Comparison of ENCODE assay signal across 1 cellular context in the genomic region with DNA sequence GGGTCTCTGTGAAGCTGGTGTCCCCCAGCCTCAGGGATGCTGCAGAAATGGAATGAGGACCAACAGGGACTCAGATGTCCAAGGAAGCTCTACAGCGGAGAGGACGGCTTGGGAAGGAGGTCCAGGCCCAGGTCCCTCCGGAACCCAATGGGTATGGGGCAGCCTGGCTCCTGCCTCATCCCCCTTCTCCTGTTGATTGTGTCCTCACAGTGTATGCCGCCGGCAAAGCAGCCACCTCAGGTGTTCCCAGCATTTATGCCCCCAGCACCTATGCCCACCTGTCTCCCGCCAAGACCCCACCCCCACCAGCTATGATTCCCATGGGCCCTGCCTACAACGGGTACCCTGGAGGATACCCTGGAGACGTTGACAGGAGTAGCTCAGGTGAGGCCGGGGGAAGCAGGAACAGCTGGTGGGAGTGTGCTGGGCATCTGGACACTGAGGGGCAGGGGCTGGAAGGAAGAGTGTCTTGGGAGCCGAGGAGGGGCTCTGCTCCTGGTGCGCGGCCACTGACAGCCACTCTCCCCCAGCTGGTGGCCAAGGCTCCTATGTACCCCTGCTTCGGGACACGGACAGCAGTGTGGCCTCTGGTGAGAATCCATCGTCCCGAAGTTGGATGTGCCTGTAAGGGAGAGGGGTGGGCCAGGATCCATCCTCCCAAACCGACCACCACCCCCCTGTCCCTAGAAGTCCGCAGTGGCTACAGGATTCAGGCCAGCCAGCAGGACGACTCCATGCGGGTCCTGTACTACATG.
TF ChIP-seq lines count a peak whose summit lies in the region.

No MANE protein-coding gene starts in this region.

TF ChIP-seq in K562, 482 proteins besides CTCF, POLR2A, EP300 and RAD21:
- TF ChIP-seq KLF16 (IDR thresholded peaks at IDR 0.05) (no peak), RBM14 (IDR thresholded peaks at IDR 0.05; ENCODE audit: borderline replicate concordance, insufficient read depth, low read depth, low read length) (0 out of 2 replicates have a peak, but pooled peaks have one; percentile 23), ZNF589 (CRISPR knock-in tag; IDR thresholded peaks at IDR 0.05; ENCODE audit: low read depth) (no peak), POLR2AphosphoS2 (IDR thresholded peaks at IDR 0.05; ENCODE audit: low read length) (peak; percentile 26; the same call in 1 of the 2 replicates), ZNF586 (CRISPR knock-in tag; conservative IDR thresholded peaks at IDR 0.05) (no peak), SUPT5H (IDR thresholded peaks at IDR 0.05) (peak; percentile 15; the same call in 1 of the 2 replicates), SRSF9 (IDR thresholded peaks at IDR 0.05; ENCODE audit: borderline replicate concordance, low read depth, low read length) (no peak), HNRNPH1 (optimal IDR thresholded peaks at IDR 0.05; ENCODE audit: low read depth, low read length) (no peak), CC2D1A (IDR thresholded peaks at IDR 0.05) (no peak), POLR2AphosphoS5 (IDR thresholded peaks at IDR 0.05; ENCODE audit: control insufficient read depth, insufficient read depth, low read depth, low read length) (0 out of 2 replicates have a peak, but pooled peaks have one; percentile 7), PRMT5 (CRISPR knock-in tag; IDR thresholded peaks at IDR 0.05) (no peak), ZNF121 (CRISPR knock-in tag; conservative IDR thresholded peaks at IDR 0.05) (no peak), MYBL2 (IDR thresholded peaks at IDR 0.05; ENCODE audit: low read depth) (no peak), MYBL2 (CRISPR knock-in tag; IDR thresholded peaks at IDR 0.05; ENCODE audit: borderline replicate concordance) (no peak)
- TF ChIP-seq, protein P1, sequence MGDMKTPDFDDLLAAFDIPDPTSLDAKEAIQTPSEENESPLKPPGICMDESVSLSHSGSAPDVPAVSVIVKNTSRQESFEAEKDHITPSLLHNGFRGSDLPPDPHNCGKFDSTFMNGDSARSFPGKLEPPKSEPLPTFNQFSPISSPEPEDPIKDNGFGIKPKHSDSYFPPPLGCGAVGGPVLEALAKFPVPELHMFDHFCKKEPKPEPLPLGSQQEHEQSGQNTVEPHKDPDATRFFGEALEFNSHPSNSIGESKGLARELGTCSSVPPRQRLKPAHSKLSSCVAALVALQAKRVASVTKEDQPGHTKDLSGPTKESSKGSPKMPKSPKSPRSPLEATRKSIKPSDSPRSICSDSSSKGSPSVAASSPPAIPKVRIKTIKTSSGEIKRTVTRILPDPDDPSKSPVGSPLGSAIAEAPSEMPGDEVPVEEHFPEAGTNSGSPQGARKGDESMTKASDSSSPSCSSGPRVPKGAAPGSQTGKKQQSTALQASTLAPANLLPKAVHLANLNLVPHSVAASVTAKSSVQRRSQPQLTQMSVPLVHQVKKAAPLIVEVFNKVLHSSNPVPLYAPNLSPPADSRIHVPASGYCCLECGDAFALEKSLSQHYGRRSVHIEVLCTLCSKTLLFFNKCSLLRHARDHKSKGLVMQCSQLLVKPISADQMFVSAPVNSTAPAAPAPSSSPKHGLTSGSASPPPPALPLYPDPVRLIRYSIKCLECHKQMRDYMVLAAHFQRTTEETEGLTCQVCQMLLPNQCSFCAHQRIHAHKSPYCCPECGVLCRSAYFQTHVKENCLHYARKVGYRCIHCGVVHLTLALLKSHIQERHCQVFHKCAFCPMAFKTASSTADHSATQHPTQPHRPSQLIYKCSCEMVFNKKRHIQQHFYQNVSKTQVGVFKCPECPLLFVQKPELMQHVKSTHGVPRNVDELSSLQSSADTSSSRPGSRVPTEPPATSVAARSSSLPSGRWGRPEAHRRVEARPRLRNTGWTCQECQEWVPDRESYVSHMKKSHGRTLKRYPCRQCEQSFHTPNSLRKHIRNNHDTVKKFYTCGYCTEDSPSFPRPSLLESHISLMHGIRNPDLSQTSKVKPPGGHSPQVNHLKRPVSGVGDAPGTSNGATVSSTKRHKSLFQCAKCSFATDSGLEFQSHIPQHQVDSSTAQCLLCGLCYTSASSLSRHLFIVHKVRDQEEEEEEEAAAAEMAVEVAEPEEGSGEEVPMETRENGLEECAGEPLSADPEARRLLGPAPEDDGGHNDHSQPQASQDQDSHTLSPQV (IDR thresholded peaks at IDR 0.05): no peak
- TF ChIP-seq, protein P2, sequence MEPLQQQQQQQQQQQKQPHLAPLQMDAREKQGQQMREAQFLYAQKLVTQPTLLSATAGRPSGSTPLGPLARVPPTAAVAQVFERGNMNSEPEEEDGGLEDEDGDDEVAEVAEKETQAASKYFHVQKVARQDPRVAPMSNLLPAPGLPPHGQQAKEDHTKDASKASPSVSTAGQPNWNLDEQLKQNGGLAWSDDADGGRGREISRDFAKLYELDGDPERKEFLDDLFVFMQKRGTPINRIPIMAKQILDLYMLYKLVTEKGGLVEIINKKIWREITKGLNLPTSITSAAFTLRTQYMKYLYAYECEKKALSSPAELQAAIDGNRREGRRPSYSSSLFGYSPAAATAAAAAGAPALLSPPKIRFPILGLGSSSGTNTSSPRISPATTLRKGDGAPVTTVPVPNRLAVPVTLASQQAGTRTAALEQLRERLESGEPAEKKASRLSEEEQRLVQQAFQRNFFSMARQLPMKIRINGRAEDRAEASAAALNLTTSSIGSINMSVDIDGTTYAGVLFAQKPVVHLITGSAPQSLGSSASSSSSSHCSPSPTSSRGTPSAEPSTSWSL (CRISPR knock-in tag; IDR thresholded peaks at IDR 0.05; ENCODE audit: borderline replicate concordance): no peak
- TF ChIP-seq, protein P3, sequence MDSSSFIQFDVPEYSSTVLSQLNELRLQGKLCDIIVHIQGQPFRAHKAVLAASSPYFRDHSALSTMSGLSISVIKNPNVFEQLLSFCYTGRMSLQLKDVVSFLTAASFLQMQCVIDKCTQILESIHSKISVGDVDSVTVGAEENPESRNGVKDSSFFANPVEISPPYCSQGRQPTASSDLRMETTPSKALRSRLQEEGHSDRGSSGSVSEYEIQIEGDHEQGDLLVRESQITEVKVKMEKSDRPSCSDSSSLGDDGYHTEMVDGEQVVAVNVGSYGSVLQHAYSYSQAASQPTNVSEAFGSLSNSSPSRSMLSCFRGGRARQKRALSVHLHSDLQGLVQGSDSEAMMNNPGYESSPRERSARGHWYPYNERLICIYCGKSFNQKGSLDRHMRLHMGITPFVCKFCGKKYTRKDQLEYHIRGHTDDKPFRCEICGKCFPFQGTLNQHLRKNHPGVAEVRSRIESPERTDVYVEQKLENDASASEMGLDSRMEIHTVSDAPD (CRISPR knock-in tag; IDR thresholded peaks at IDR 0.05): no peak
